Comparison of ENCODE assay signal across 13 cellular contexts in the genomic region with DNA sequence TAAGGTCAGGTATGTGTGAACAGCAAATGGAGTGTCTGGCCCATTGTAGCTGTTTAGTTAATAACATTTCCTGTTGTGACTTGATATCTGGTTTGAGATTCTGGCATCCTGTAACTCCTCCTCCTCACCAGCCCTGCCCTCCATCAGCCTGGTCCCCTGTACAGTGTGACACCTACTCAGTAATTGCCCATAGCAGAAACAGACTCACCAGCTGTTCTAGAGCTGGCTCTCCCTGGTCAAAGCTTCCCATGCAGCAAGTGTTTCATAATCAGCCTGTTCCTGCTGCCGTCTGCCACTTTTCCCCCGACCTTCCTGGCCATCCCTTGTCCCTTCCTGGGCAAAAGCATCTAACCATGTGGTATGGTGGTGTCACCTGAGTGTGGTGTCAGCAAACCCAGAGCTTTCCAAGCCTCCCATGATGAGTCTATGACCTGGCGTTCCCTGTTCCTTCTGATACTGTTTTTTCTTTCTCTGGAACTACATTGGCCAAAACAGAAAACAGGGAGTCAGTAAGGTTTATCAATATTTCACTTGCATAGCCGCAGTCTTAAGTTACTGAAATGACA.
"Had no signal": no experiment of that assay in that cellular context is flagged by ENCODE, and none has a peak within 500 bp of the region (broad histone marks: within the 10 kb centered on the region; RNA-seq: fewer than 3 reads in every experiment).

No MANE protein-coding gene starts in this region.

- H3K4me3 Mint-ChIP-seq: naive thymus-derived CD4-positive, alpha-beta T cell; WTC11 had no signal

- ATAC-seq: lower lobe of right lung; naive thymus-derived CD4-positive, alpha-beta T cell; right cardiac atrium; WTC11 had no signal

- H3K27ac ChIP-seq: dorsolateral prefrontal cortex, lower lobe of right lung, spleen, testis had no signal

- H3K9me3 ChIP-seq: lower lobe of right lung, spleen, testis had no signal

- H3K27me3 ChIP-seq: dorsolateral prefrontal cortex, spleen, testis had no signal

- DNase-seq: activated CD4-positive, alpha-beta T cell treated with anti-CD3 and anti-CD28 coated beads for 48 hours; activated naive CD4-positive, alpha-beta T cell treated with anti-CD3 and anti-CD28 coated beads, Interleukin-2, amount 50 U/mL, for 16 hours; amygdala; dorsolateral prefrontal cortex; hypothalamus; lower lobe of right lung; naive thymus-derived CD4-positive, alpha-beta T cell; right cardiac atrium; spleen; stimulated activated CD4-positive, alpha-beta T cell treated with anti-CD3 and anti-CD28 coated beads, Interleukin-2, amount 100 ng/mL, for 24 hours; stimulated activated naive CD4-positive, alpha-beta T cell treated with Interleukin-2 at 50 U/mL for 16 hours; testis had no signal

- H3K4me3 ChIP-seq: dorsolateral prefrontal cortex, lower lobe of right lung, spleen, testis had no signal

- H3K36me3 ChIP-seq: lower lobe of right lung, spleen had no signal

- H3K27ac Mint-ChIP-seq: naive thymus-derived CD4-positive, alpha-beta T cell; WTC11 had no signal

- H3K4me1 ChIP-seq: lower lobe of right lung, spleen, testis had no signal
